ENCODE assay signal across 1 cellular context in genomic region chr10:61764486-61764885, GRCh38.
TF ChIP-seq lines count a peak whose summit lies in the region.

No MANE protein-coding gene starts in this region.

TF ChIP-seq in K562, 482 proteins besides CTCF, POLR2A, EP300 and RAD21 (continued from another document and continues in another):
- 0 out of 4 replicates have a peak, but pooled peaks of 1 of the 2 experiments have one; percentile 34 for TF ChIP-seq ZMIZ1 (IDR thresholded peaks at IDR 0.05; ENCODE audit: low read depth in 2 of 2, low read length in 2 of 2)
- 0 out of 2 replicates have a peak, but pooled peaks have one; percentile 7 for TF ChIP-seq HES1 (IDR thresholded peaks at IDR 0.05; ENCODE audit: low read depth)
- no peak for TF ChIP-seq ZC3H4 (CRISPR knock-in tag; IDR thresholded peaks at IDR 0.05; ENCODE audit: borderline replicate concordance)
- no peak for TF ChIP-seq BRD9 (IDR thresholded peaks at IDR 0.05; ENCODE audit: low read depth, partially characterized antibody)
- peak; percentile 22; the same call in 1 of the 2 replicates for TF ChIP-seq JUND (IDR thresholded peaks at IDR 0.05; ENCODE audit: borderline replicate concordance, low read depth, low read length)
- no peak; the same call in 2 of the 3 replicates for TF ChIP-seq JUND (tag; IDR thresholded peaks at IDR 0.05; ENCODE audit: borderline replicate concordance, low read depth, low read length)
- TF ChIP-seq SMAD3 (CRISPR knock-in tag; conservative IDR thresholded peaks at IDR 0.05): no peak
- peak; percentile 17 for TF ChIP-seq CXXC5 (CRISPR knock-in tag; IDR thresholded peaks at IDR 0.05)
- no peak for TF ChIP-seq KLF13 (tag; IDR thresholded peaks at IDR 0.05; ENCODE audit: borderline replicate concordance, low read depth)
- peak; percentile 13; the same call in 1 of the 2 replicates for TF ChIP-seq FOXJ2 (tag; IDR thresholded peaks at IDR 0.05)
- no peak for TF ChIP-seq TRIM25 (IDR thresholded peaks at IDR 0.05; ENCODE audit: borderline replicate concordance)
- 0 out of 2 replicates have a peak, but pooled peaks have one; percentile 26 for TF ChIP-seq ZNF644 (tag; IDR thresholded peaks at IDR 0.05; ENCODE audit: low read depth)
- TF ChIP-seq MAZ (CRISPR knock-in tag; conservative IDR thresholded peaks at IDR 0.05 in 1 of 2, IDR thresholded peaks at IDR 0.05 in 1 of 2): peak in 1 of 2 experiments; percentile 34; a peak in 1 of 4 replicates
- TF ChIP-seq ARID1B (IDR thresholded peaks at IDR 0.05): no peak
- TF ChIP-seq NR3C1 (CRISPR knock-in tag; IDR thresholded peaks at IDR 0.05): no peak
- no peak for TF ChIP-seq ZNF165 (CRISPR knock-in tag; IDR thresholded peaks at IDR 0.05; ENCODE audit: borderline replicate concordance)
- no peak for TF ChIP-seq GTF2F1 (IDR thresholded peaks at IDR 0.05; ENCODE audit: low read depth, low read length)
- TF ChIP-seq ZNF77 (CRISPR knock-in tag; IDR thresholded peaks at IDR 0.05): no peak
- no peak for TF ChIP-seq ERF (CRISPR knock-in tag; IDR thresholded peaks at IDR 0.05)
- 0 out of 2 replicates have a peak, but pooled peaks have one; percentile 15 for TF ChIP-seq TAL1 (IDR thresholded peaks at IDR 0.05)
- no peak for TF ChIP-seq ZNF668 (CRISPR knock-in tag; IDR thresholded peaks at IDR 0.05)
- no peak for TF ChIP-seq CEBPG (CRISPR knock-in tag; IDR thresholded peaks at IDR 0.05)
- no peak for TF ChIP-seq CEBPG (tag; conservative IDR thresholded peaks at IDR 0.05 in 1 of 2, IDR thresholded peaks at IDR 0.05 in 1 of 2)
- TF ChIP-seq HBP1 (CRISPR knock-in tag; IDR thresholded peaks at IDR 0.05): no peak
- TF ChIP-seq SAFB2 (IDR thresholded peaks at IDR 0.05; ENCODE audit: borderline replicate concordance, low read depth, low read length, severe bottlenecking): no peak
- TF ChIP-seq ZFPM2 (CRISPR knock-in tag; IDR thresholded peaks at IDR 0.05): no peak
- no peak for TF ChIP-seq POLR3G (IDR thresholded peaks at IDR 0.05; ENCODE audit: extremely low read depth, insufficient read length, insufficient replicate concordance)
- no peak for TF ChIP-seq SRSF1 (IDR thresholded peaks at IDR 0.05; ENCODE audit: low read depth, low read length)
- TF ChIP-seq RCOR1 (IDR thresholded peaks at IDR 0.05; ENCODE audit: borderline replicate concordance in 1 of 2, low read depth in 2 of 2, low read length in 2 of 2): peak in 1 of 2 experiments; percentile 89; a peak in 2 of 4 replicates
- TF ChIP-seq KDM5B (IDR thresholded peaks at IDR 0.05; ENCODE audit: insufficient replicate concordance, low read depth, low read length): peak; percentile 17
- TF ChIP-seq HDAC1 (IDR thresholded peaks at IDR 0.05): peak in 1 of 2 experiments; percentile 58; a peak in 2 of 4 replicates
- no peak for TF ChIP-seq MAFG (tag; conservative IDR thresholded peaks at IDR 0.05)
- TF ChIP-seq ZNF41 (CRISPR knock-in tag; conservative IDR thresholded peaks at IDR 0.05): no peak
- peak; percentile 47; the same call in 1 of the 2 replicates for TF ChIP-seq TEAD4 (IDR thresholded peaks at IDR 0.05; ENCODE audit: low read length)
- TF ChIP-seq TEAD4 (CRISPR knock-in tag; IDR thresholded peaks at IDR 0.05; ENCODE audit: borderline replicate concordance): no peak
- no peak for TF ChIP-seq ZHX1 (conservative IDR thresholded peaks at IDR 0.05; ENCODE audit: low read length)
- no peak for TF ChIP-seq FOS (IDR thresholded peaks at IDR 0.05; ENCODE audit: extremely low read depth, insufficient read length)
- TF ChIP-seq ZNF354B (CRISPR knock-in tag; IDR thresholded peaks at IDR 0.05): no peak
- TF ChIP-seq DNMT1 (IDR thresholded peaks at IDR 0.05): 0 out of 2 replicates have a peak, but pooled peaks have one; percentile 11
- TF ChIP-seq PATZ1 (CRISPR knock-in tag; IDR thresholded peaks at IDR 0.05; ENCODE audit: borderline replicate concordance): no peak
- TF ChIP-seq STAT6 (CRISPR knock-in tag; IDR thresholded peaks at IDR 0.05): no peak
- no peak for TF ChIP-seq NFIC (IDR thresholded peaks at IDR 0.05)
- TF ChIP-seq FOSL1 (tag; conservative IDR thresholded peaks at IDR 0.05): peak; percentile 5; the same call in 1 of the 2 replicates
- peak; percentile 38; the same call in 1 of the 2 replicates for TF ChIP-seq SOX6 (IDR thresholded peaks at IDR 0.05)
- no peak for TF ChIP-seq ESRRA (IDR thresholded peaks at IDR 0.05; ENCODE audit: borderline replicate concordance, low read depth)
- no peak for TF ChIP-seq CHD2 (IDR thresholded peaks at IDR 0.05; ENCODE audit: low read depth, low read length)
- no peak for TF ChIP-seq NR2C2 (CRISPR knock-in tag; IDR thresholded peaks at IDR 0.05)
- TF ChIP-seq NR2C2 (tag; IDR thresholded peaks at IDR 0.05): peak; percentile 36; the same call in 1 of the 2 replicates
- TF ChIP-seq ELF1 (tag; IDR thresholded peaks at IDR 0.05): 0 out of 2 replicates have a peak, but pooled peaks have one; percentile 1
- no peak for TF ChIP-seq PHF8 (IDR thresholded peaks at IDR 0.05; ENCODE audit: borderline replicate concordance, low read length)
- TF ChIP-seq THAP12 (CRISPR knock-in tag; IDR thresholded peaks at IDR 0.05): no peak
